8 cellular contexts compared by ENCODE assay signal in the genomic region with DNA sequence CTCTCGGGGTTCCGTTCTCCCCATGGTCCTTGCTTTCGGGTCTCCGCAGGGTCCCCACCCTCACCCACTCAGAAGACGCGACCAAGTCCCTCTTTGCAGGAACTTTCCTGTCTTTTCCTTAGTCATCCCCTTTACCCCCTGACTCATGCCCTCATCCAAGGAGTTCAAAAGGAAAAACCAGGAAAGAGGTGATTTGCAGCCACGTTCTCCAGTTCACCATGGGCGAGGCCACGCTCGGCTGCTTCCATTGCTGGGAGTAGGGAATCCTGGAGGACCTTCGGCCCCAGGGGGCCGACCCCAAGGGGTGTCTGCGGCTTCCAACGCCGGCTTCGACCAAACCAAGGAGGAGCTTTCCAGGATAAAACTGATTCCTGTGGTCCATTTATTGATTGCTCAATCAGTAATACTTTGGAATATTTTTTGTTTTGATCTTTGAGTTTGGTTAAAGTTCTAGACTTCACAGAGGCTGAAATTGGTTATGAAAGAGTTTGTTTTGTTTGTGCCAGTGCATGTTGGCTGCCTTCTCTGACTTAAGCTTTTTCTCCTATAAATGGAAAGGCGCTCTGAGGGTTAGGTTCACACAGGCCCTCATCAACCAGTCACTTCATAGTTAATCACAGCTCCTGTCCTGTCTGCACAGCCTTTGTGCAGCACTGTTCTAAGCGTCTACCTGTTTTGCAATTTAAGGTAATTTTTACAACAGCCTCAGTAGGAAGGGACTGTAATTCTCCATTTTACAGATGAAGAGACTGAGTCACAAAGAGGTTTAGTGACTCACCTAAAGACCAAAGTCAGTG. TPM values are rescaled to one million over a fixed set of nuclear protein-coding genes. Genes with fewer than 3 reads are reported as not detected.
A peak's percentile ranks its signal among the peaks of the same experiment; 100 is the strongest.
DNase-seq lines count a peak whose midpoint lies in the region; ATAC-seq and TF ChIP-seq lines count a peak whose summit lies in the region.

No MANE protein-coding gene starts in this region.

- CTCF ChIA-PET in RWPE1 (lab: Yijun Ruan, JAX): interaction anchor here (0.5 to 1.6 kb wide), 3 partner anchors 9 to 48 kb away, joined by 3 read pairs; no protein-coding TSS in a partner anchor

- TF ChIP-seq EP300 in esophagus muscularis mucosa (IDR thresholded peaks at IDR 0.05): no peak

- 7% methylated on average over 18 of the region's 18 CpGs for WGBS in esophagus muscularis mucosa

- H3K27ac ChIP-seq in RWPE1 (peak overlapping the region; percentile 76), esophagus muscularis mucosa (replicated peaks in 1 of 4) (peak overlapping the region; percentile 85 to 91 (median 88))

- H3K4me3 ChIP-seq in esophagus muscularis mucosa: peak overlapping the region; percentile 71 to 98 (median 80)

- TF ChIP-seq CTCF in RWPE1 (conservative IDR thresholded peaks at IDR 0.05; ENCODE audit: low read depth): no peak
- no peak for TF ChIP-seq CTCF in esophagus muscularis mucosa (IDR thresholded peaks at IDR 0.05)
- TF ChIP-seq CTCF in nephron progenitor cell (IDR thresholded peaks at IDR 0.05): no peak

- peaks cover 8% of the 10 kb centered on the region for H3K27me3 Mint-ChIP-seq in nephron progenitor cell (ENCODE audit: low read depth, poor library complexity)

- ATAC-seq in HG02981 (IDR thresholded peaks at IDR 0.05; ENCODE audit: unreplicated experiment): no peak

- no peaks in the 10 kb centered on the region for H3K9me3 ChIP-seq in esophagus muscularis mucosa

- peaks cover 0 to 12% (median 7%) of the 10 kb centered on the region in 4 donors for H3K36me3 ChIP-seq in esophagus muscularis mucosa

- peak; percentile 50 for DNase-seq in ELF-1 (ENCODE audit: low read depth, low spot score)
- DNase-seq in RWPE1 (ENCODE audit: low spot score): peak; percentile 61
- DNase-seq in esophagus muscularis mucosa (ENCODE audit: extremely low spot score): no peak
- peak; percentile 55 for DNase-seq in nephron progenitor cell
- no peak for DNase-seq in RPMI8226
- DNase-seq in NCI-H2196 treated with DMSO at 0.1 percent for 48 hours (lab: John Stamatoyannopoulos, UW; ENCODE audit: unreplicated experiment): no peak
- no peak for DNase-seq in SIG-M5 treated with dmso at 0.1 percent for 504 hours (lab: John Stamatoyannopoulos, UW; ENCODE audit: unreplicated experiment)

- no peak for TF ChIP-seq POLR2A in esophagus muscularis mucosa (IDR thresholded peaks at IDR 0.05; ENCODE audit: low read depth)

- no peak overlapping the region for H3K27ac Mint-ChIP-seq in nephron progenitor cell

- POLR2A ChIA-PET in RWPE1 (lab: Yijun Ruan, JAX; ENCODE audit: low non-redundant PET): interaction anchor here (0.7 kb wide), 1 partner anchor 44 kb away, joined by 3 read pairs; no protein-coding TSS in a partner anchor

- intact Hi-C loops in esophagus muscularis mucosa (cut with DNase I): no loop called here

- peaks cover 34 to 63% (median 62%) of the 10 kb centered on the region in 4 donors for H3K4me1 ChIP-seq in esophagus muscularis mucosa

- H3K4me3 Mint-ChIP-seq in nephron progenitor cell: peak overlapping the region; percentile 95

- H3K4me1 Mint-ChIP-seq in nephron progenitor cell: peaks cover 37% of the 10 kb centered on the region

- peaks cover 5% of the 10 kb centered on the region for H3K36me3 Mint-ChIP-seq in nephron progenitor cell (ENCODE audit: low read depth)

- H3K27me3 ChIP-seq in esophagus muscularis mucosa: no peaks in the 10 kb centered on the region

- H3K9me3 Mint-ChIP-seq in nephron progenitor cell: no peaks in the 10 kb centered on the region

RNA-seq across cellular contexts. Expression of gene ALDH2, which starts 0.8 kb away (rescaled TPM):
- 100 to 1,000 TPM; 148 to 278 (median 209) TPM for total RNA-seq in esophagus muscularis mucosa

Comparison
In these comparisons a context has a peak if more than half of its experiments do, and no peak if none do; other contexts are left out.
1. DNase-seq: peak in ELF-1 (single experiment), RWPE1 (single experiment) and nephron progenitor cell (single experiment); none in esophagus muscularis mucosa (single experiment), RPMI8226 (single experiment), NCI-H2196 treated with DMSO at 0.1 percent for 48 hours (single experiment) and SIG-M5 treated with dmso at 0.1 percent for 504 hours (single experiment).